In genomic region chr1:214550339-214551051, GRCh38 we compare ENCODE assay signal across 8 cellular contexts. TPM values are rescaled to one million over a fixed set of nuclear protein-coding genes. Genes with fewer than 3 reads are reported as not detected.
DNase-seq lines count a peak whose midpoint lies in the region; ATAC-seq and TF ChIP-seq lines count a peak whose summit lies in the region.

No MANE protein-coding gene starts in this region.

- CTCF ChIA-PET in CD8-positive, alpha-beta T cell (lab: Charles Lee) = no interaction called here

- H4K20me1 ChIP-seq in osteoblast (ENCODE audit: insufficient read depth, low read length) = peaks cover 52% of the 10 kb centered on the region

- intact Hi-C loops in CD8-positive, alpha-beta T cell (cut with DNase I, micrococcal nuclease) = no loop called here
- intact Hi-C loops in esophagus muscularis mucosa (cut with DNase I) = loop anchor here (5.0 to 10.0 kb wide), 4 partner anchors 58 to 216 kb away; no protein-coding TSS in a partner anchor

- no peaks in the 10 kb centered on the region for H3K36me3 Mint-ChIP-seq in CD8-positive, alpha-beta T cell

- no peak for TF ChIP-seq EP300 in esophagus muscularis mucosa (IDR thresholded peaks at IDR 0.05)

- peaks cover 4% of the 10 kb centered on the region for H3K27me3 ChIP-seq in CD8-positive, alpha-beta T cell (ENCODE audit: insufficient read depth, low read length)
- H3K27me3 ChIP-seq in esophagus muscularis mucosa = no peaks in the 10 kb centered on the region
- no peaks in the 10 kb centered on the region for H3K27me3 ChIP-seq in osteoblast (ENCODE audit: insufficient read depth, low read length)

- H3K9me3 Mint-ChIP-seq in CD8-positive, alpha-beta T cell = no peaks in the 10 kb centered on the region

- POLR2A ChIA-PET in CD8-positive, alpha-beta T cell (lab: Charles Lee) = no interaction called here

- H3K27me3 Mint-ChIP-seq in CD8-positive, alpha-beta T cell (ENCODE audit: low read depth) = peaks cover 43% of the 10 kb centered on the region

- H3K4me1 Mint-ChIP-seq in CD8-positive, alpha-beta T cell (ENCODE audit: low read depth) = peaks cover 3% of the 10 kb centered on the region

- H3K36me3 ChIP-seq in CD8-positive, alpha-beta T cell (ENCODE audit: insufficient read depth, low read length) = no peaks in the 10 kb centered on the region
- H3K36me3 ChIP-seq in esophagus muscularis mucosa (no peaks in the 10 kb centered on the region), osteoblast (ENCODE audit: insufficient read depth, low read length) (peaks cover 16% of the 10 kb centered on the region)

- H3K79me2 ChIP-seq in osteoblast (ENCODE audit: insufficient read depth, low read length) = peaks cover 62% of the 10 kb centered on the region

- no peak for TF ChIP-seq CTCF in CD8-positive, alpha-beta T cell (IDR thresholded peaks at IDR 0.05)
- TF ChIP-seq CTCF in esophagus muscularis mucosa (IDR thresholded peaks at IDR 0.05) (no peak), osteoblast (IDR thresholded peaks at IDR 0.05; ENCODE audit: extremely low read depth, low read depth, low read length) (no peak)

- H3K27ac ChIP-seq in CD8-positive, alpha-beta T cell (ENCODE audit: low read depth, low read length) = no peak overlapping the region
- H3K27ac ChIP-seq in esophagus muscularis mucosa (replicated peaks in 1 of 4) (peak overlapping the region; percentile 93 to 99 (median 97)), osteoblast (ENCODE audit: low read depth, low read length) (peak overlapping the region; percentile 91)

- ATAC-seq in CD8-positive, alpha-beta T cell = no peak
- no peak for ATAC-seq in HG03135 (IDR thresholded peaks at IDR 0.05; ENCODE audit: unreplicated experiment)
- no peak for ATAC-seq in GM19395 (IDR thresholded peaks at IDR 0.05; ENCODE audit: unreplicated experiment)
- ATAC-seq in GM18868 (IDR thresholded peaks at IDR 0.05; ENCODE audit: unreplicated experiment) = no peak

- no peaks in the 10 kb centered on the region for H3K9me3 ChIP-seq in CD8-positive, alpha-beta T cell (ENCODE audit: low read length)
- H3K9me3 ChIP-seq in esophagus muscularis mucosa (no peaks in the 10 kb centered on the region), osteoblast (ENCODE audit: low read depth, low read length) (no peaks in the 10 kb centered on the region)

- no peak for DNase-seq in CD8-positive, alpha-beta T cell
- DNase-seq in M059J (ENCODE audit: low read depth) (peak; percentile 42), esophagus muscularis mucosa (ENCODE audit: extremely low spot score) (peak; percentile 90), osteoblast (ENCODE audit: insufficient read length, low spot score, missing footprints) (peak; percentile 69)
- no peak for DNase-seq in effector CD4-positive, alpha-beta T cell

- H3K4me3 ChIP-seq in CD8-positive, alpha-beta T cell (ENCODE audit: low read depth, low read length) = no peak overlapping the region
- H3K4me3 ChIP-seq in esophagus muscularis mucosa (peak overlapping the region; percentile 67 to 91 (median 80)), osteoblast (ENCODE audit: insufficient read depth, low read length) (peak overlapping the region; percentile 94)

- no peak overlapping the region for H2AFZ ChIP-seq in osteoblast (ENCODE audit: low read length)

- H3K4me1 ChIP-seq in CD8-positive, alpha-beta T cell (ENCODE audit: insufficient read depth, low read length) = no peaks in the 10 kb centered on the region
- H3K4me1 ChIP-seq in esophagus muscularis mucosa (peaks cover 26 to 65% (median 51%) of the 10 kb centered on the region in 4 donors), osteoblast (ENCODE audit: insufficient read depth, low read length) (peaks cover 39% of the 10 kb centered on the region)

- TF ChIP-seq POLR2A in esophagus muscularis mucosa (IDR thresholded peaks at IDR 0.05; ENCODE audit: low read depth) = no peak

- 23% methylated on average over 12 of the region's 36 CpGs for WGBS in esophagus muscularis mucosa

- peak overlapping the region; percentile 39 for H3K4me3 Mint-ChIP-seq in CD8-positive, alpha-beta T cell

- H3K4me2 ChIP-seq in osteoblast (ENCODE audit: insufficient read depth, low read length) = peak overlapping the region; percentile 89

- H3K27ac Mint-ChIP-seq in CD8-positive, alpha-beta T cell = no peak overlapping the region

RNA-seq across cellular contexts. Expression of gene PTPN14, which starts 0.9 kb away (rescaled TPM):
- total RNA-seq in CD8-positive, alpha-beta T cell = not detected
- total RNA-seq in M059J (2014; rRNA removed; shearing (Covaris generic)) = 13.8 and 27.4 TPM in 2 replicates
- total RNA-seq in esophagus muscularis mucosa (100 to 1,000 TPM in 1 of 4 donors, 10 to 100 TPM in 3; 48.5 to 108 (median 69.1) TPM), osteoblast (122 and 131 TPM in 2 replicates)

RNA-seq across cellular contexts. Expression of gene CENPF, which starts 52.5 kb away (rescaled TPM):
- 1 to 10 TPM; 1.5 to 2.0 TPM for total RNA-seq in CD8-positive, alpha-beta T cell
- 45.5 and 83.9 TPM in 2 replicates for total RNA-seq in M059J (2014; rRNA removed; shearing (Covaris generic))
- total RNA-seq in esophagus muscularis mucosa (1 to 10 TPM in 2 of 4 donors, under 1 TPM in 2; 0.32 to 1.2 (median 0.99) TPM), osteoblast (8.3 and 8.5 TPM in 2 replicates)

Comparison
In these comparisons a context has a peak if more than half of its experiments do, and no peak if none do; other contexts are left out.
1. DNase-seq: peak in M059J (single experiment), esophagus muscularis mucosa (single experiment) and osteoblast (single experiment); none in CD8-positive, alpha-beta T cell (0 of 7) and effector CD4-positive, alpha-beta T cell (single experiment).
2. RNA of gene PTPN14, which starts 0.9 kb away (total RNA-seq): 122 to 131 TPM in osteoblast, 48.5 to 108 TPM in esophagus muscularis mucosa and 13.8 to 27.4 TPM in M059J; not detected in CD8-positive, alpha-beta T cell; every median in the first group is over 10 times any median in the second.